In genomic region chr4:123556526-123556925, GRCh38 we compare ENCODE assay signal across 14 cellular contexts.
DNase-seq lines count a peak whose midpoint lies in the region; ATAC-seq, FAIRE-seq and TF ChIP-seq lines count a peak whose summit lies in the region.
"Had no signal": no experiment of that assay in that cellular context is flagged by ENCODE, and none has a peak within 500 bp of the region (broad histone marks: within the 10 kb centered on the region; RNA-seq: fewer than 3 reads in every experiment).

No MANE protein-coding gene starts in this region.

- no peak for DNase-seq in left ventricle myocardium inferior
- no peak for DNase-seq in left cardiac atrium
- no peak for DNase-seq in esophagus squamous epithelium (lab: John Stamatoyannopoulos, UW)
- DNase-seq in pancreas, result no peak
- no peak for DNase-seq in HuH-7 (ENCODE audit: low spot score)
- DNase-seq in NCI-H1930 (lab: John Stamatoyannopoulos, UW), result no peak
- DNase-seq: activated CD4-positive, alpha-beta T cell treated with anti-CD3 and anti-CD28 coated beads, Interleukin-2, amount 50 U/mL, for 1 hour; activated naive CD4-positive, alpha-beta T cell; DMS53; NCI-H1436 treated with DMSO at 0.1 percent for 48 hours; sigmoid colon; stimulated activated CD4-positive, alpha-beta T cell treated with anti-CD3 and anti-CD28 coated beads, Interleukin-1b, Interleukin-23, amount 100 ng/mL, for 48 hours had no signal

- H3K36me3 ChIP-seq in left ventricle myocardium inferior, result no peaks in the 10 kb centered on the region
- H3K36me3 ChIP-seq in esophagus squamous epithelium, result no peaks in the 10 kb centered on the region
- H3K36me3 ChIP-seq in pancreas, result no peaks in the 10 kb centered on the region
- H3K36me3 ChIP-seq: sigmoid colon had no signal

- intact Hi-C loops in left ventricle myocardium inferior (cut with micrococcal nuclease) (no loop called here), left cardiac atrium (cut with DNase I) (loop anchor here in 1 of 2 donors (10.0 kb wide), 1 partner anchor 152 kb away; no protein-coding TSS in a partner anchor), esophagus squamous epithelium (cut with DNase I) (no loop called here), pancreas (cut with DNase I) (no loop called here)

- no peak for FAIRE-seq in pancreas (lab: Jason Lieb, UNC)

- H3K27me3 ChIP-seq in left ventricle myocardium inferior (ENCODE audit: low read depth) (no peaks in the 10 kb centered on the region), esophagus squamous epithelium (no peaks in the 10 kb centered on the region), pancreas (no peaks in the 10 kb centered on the region)
- H3K27me3 ChIP-seq: sigmoid colon had no signal

- H3K4me1 ChIP-seq in left ventricle myocardium inferior, result peaks cover 27% of the 10 kb centered on the region
- peaks cover 18 to 33% (median 24%) of the 10 kb centered on the region in 3 donors for H3K4me1 ChIP-seq in esophagus squamous epithelium
- H3K4me1 ChIP-seq in pancreas, result peaks cover 26 to 35% (median 29%) of the 10 kb centered on the region in 3 donors

- H3K27ac ChIP-seq in left ventricle myocardium inferior (replicated peaks) (peak overlapping the region; percentile 81), esophagus squamous epithelium (peak overlapping the region in 3 of 4 donors; percentile 65 to 74 (median 74)), pancreas (peak overlapping the region; percentile 69 to 94 (median 82))

- H3K9me3 ChIP-seq in left ventricle myocardium inferior (replicated peaks), result no peaks in the 10 kb centered on the region
- no peaks in the 10 kb centered on the region for H3K9me3 ChIP-seq in esophagus squamous epithelium
- H3K9me3 ChIP-seq in pancreas, result no peaks in the 10 kb centered on the region
- H3K9me3 ChIP-seq: sigmoid colon had no signal

- H3K4me3 ChIP-seq in left ventricle myocardium inferior (no peak overlapping the region), esophagus squamous epithelium (no peak overlapping the region), pancreas (no peak overlapping the region)
- H3K4me3 ChIP-seq: sigmoid colon had no signal

- ATAC-seq in left cardiac atrium (no peak), pancreas (no peak), GM18867 (IDR thresholded peaks at IDR 0.05; ENCODE audit: unreplicated experiment) (no peak), GM18907 (IDR thresholded peaks at IDR 0.05; ENCODE audit: unreplicated experiment) (no peak)

- no peak for TF ChIP-seq CTCF in left ventricle myocardium inferior (IDR thresholded peaks at IDR 0.05; ENCODE audit: borderline replicate concordance)
- TF ChIP-seq CTCF in esophagus squamous epithelium (IDR thresholded peaks at IDR 0.05), result no peak
- TF ChIP-seq CTCF in pancreas (IDR thresholded peaks at IDR 0.05), result no peak

- TF ChIP-seq POLR2A in esophagus squamous epithelium (IDR thresholded peaks at IDR 0.05), result no peak

- WGBS in esophagus squamous epithelium, 2 donors, result 67 to 76% methylated on average over 4 of the region's 4 CpGs
- WGBS in pancreas, 2 donors, result 88% methylated on average over 4 of the region's 4 CpGs
